13 cellular contexts compared by ENCODE assay signal in genomic region chr1:248663457-248664328, GRCh38. TPM values are rescaled to one million over a fixed set of nuclear protein-coding genes. Genes with fewer than 3 reads are reported as not detected.
DNase-seq lines count a peak whose midpoint lies in the region; ATAC-seq lines count a peak whose summit lies in the region.
"Not testable (repeated sequence)": the region's sequence is repeated elsewhere in the genome, so short reads cannot be mapped to it uniquely, and the experiment has no call there.
"Had no signal": no experiment of that assay in that cellular context is flagged by ENCODE, and none has a peak within 500 bp of the region (broad histone marks: within the 10 kb centered on the region; RNA-seq: fewer than 3 reads in every experiment).

No MANE protein-coding gene starts in this region.

- ATAC-seq in GM18519 (IDR thresholded peaks at IDR 0.05; ENCODE audit: low FRiP score, unreplicated experiment) = peak; percentile 93
- peak; percentile 97 for ATAC-seq in GM19351 (IDR thresholded peaks at IDR 0.05; ENCODE audit: unreplicated experiment)
- ATAC-seq in GM21526 (IDR thresholded peaks at IDR 0.05; ENCODE audit: low FRiP score, unreplicated experiment) = peak; percentile 98
- ATAC-seq in HG02763 (IDR thresholded peaks at IDR 0.05; ENCODE audit: unreplicated experiment) = peak; percentile 93
- ATAC-seq in HG03066 (IDR thresholded peaks at IDR 0.05; ENCODE audit: low read depth, unreplicated experiment) = peak; percentile 96
- ATAC-seq in HG03457 (IDR thresholded peaks at IDR 0.05; ENCODE audit: unreplicated experiment) = peak; percentile 93
- ATAC-seq in T-helper 17 cell = peak; percentile 62

- not testable (repeated sequence) for H3K36me3 Mint-ChIP-seq in T-helper 17 cell (ENCODE audit: low read depth)

- not testable (repeated sequence) for H3K4me3 Mint-ChIP-seq in T-helper 17 cell

- not testable (repeated sequence) for H3K4me1 Mint-ChIP-seq in T-helper 17 cell

- H3K27ac Mint-ChIP-seq in T-helper 17 cell = not testable (repeated sequence)

- H3K9me3 ChIP-seq in T-helper 17 cell (ENCODE audit: control insufficient read depth, low read length, poor library complexity, severe bottlenecking) = not testable (repeated sequence)

- DNase-seq in T-helper 17 cell = not testable (repeated sequence)

- peaks cover 33% of the 10 kb centered on the region for H3K27me3 Mint-ChIP-seq in T-helper 17 cell

RNA-seq across cellular contexts. Expression of gene OR2T27, which starts 8.4 kb away (rescaled TPM):
- not detected for total RNA-seq in T-helper 17 cell
- total RNA-seq: breast epithelium; CD8-positive, alpha-beta memory T cell; heart right ventricle; liver; mucosa of gallbladder; uterus had no signal

RNA-seq across cellular contexts. Expression of gene OR2T35, which starts 18.6 kb away (rescaled TPM):
- not detected for total RNA-seq in T-helper 17 cell
- total RNA-seq: breast epithelium; CD8-positive, alpha-beta memory T cell; heart right ventricle; liver; mucosa of gallbladder; uterus had no signal

RNA-seq across cellular contexts. Expression of gene OR2T11, which starts 28.8 kb away (rescaled TPM):
- not detected for total RNA-seq in T-helper 17 cell
- total RNA-seq: breast epithelium; CD8-positive, alpha-beta memory T cell; heart right ventricle; liver; mucosa of gallbladder; uterus had no signal

RNA-seq across cellular contexts. Expression of gene OR14I1, which starts 38.9 kb away (rescaled TPM):
- total RNA-seq in T-helper 17 cell = not detected
- total RNA-seq: breast epithelium; CD8-positive, alpha-beta memory T cell; heart right ventricle; liver; mucosa of gallbladder; uterus had no signal
